In genomic region chr13:32824061-32824460, GRCh38 we compare ENCODE assay signal across 1 cellular context.
TF ChIP-seq lines count a peak whose summit lies in the region.

No MANE protein-coding gene starts in this region.

TF ChIP-seq in K562, 482 proteins besides CTCF, POLR2A, EP300 and RAD21:
- no peak for TF ChIP-seq ARID3A (IDR thresholded peaks at IDR 0.05; ENCODE audit: borderline replicate concordance, low read depth, low read length)
- no peak for TF ChIP-seq ETV5 (CRISPR knock-in tag; IDR thresholded peaks at IDR 0.05; ENCODE audit: low read depth)
- TF ChIP-seq DMBX1 (CRISPR knock-in tag; IDR thresholded peaks at IDR 0.05; ENCODE audit: borderline replicate concordance) = no peak
- TF ChIP-seq, protein P1, sequence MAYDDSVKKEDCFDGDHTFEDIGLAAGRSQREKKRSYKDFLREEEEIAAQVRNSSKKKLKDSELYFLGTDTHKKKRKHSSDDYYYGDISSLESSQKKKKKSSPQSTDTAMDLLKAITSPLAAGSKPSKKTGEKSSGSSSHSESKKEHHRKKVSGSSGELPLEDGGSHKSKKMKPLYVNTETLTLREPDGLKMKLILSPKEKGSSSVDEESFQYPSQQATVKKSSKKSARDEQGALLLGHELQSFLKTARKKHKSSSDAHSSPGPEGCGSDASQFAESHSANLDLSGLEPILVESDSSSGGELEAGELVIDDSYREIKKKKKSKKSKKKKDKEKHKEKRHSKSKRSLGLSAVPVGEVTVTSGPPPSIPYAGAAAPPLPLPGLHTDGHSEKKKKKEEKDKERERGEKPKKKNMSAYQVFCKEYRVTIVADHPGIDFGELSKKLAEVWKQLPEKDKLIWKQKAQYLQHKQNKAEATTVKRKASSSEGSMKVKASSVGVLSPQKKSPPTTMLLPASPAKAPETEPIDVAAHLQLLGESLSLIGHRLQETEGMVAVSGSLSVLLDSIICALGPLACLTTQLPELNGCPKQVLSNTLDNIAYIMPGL (CRISPR knock-in tag; IDR thresholded peaks at IDR 0.05) = no peak
- TF ChIP-seq, protein P2, sequence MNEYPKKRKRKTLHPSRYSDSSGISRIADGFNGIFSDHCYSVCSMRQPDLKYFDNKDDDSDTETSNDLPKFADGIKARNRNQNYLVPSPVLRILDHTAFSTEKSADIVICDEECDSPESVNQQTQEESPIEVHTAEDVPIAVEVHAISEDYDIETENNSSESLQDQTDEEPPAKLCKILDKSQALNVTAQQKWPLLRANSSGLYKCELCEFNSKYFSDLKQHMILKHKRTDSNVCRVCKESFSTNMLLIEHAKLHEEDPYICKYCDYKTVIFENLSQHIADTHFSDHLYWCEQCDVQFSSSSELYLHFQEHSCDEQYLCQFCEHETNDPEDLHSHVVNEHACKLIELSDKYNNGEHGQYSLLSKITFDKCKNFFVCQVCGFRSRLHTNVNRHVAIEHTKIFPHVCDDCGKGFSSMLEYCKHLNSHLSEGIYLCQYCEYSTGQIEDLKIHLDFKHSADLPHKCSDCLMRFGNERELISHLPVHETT (CRISPR knock-in tag; conservative IDR thresholded peaks at IDR 0.05 in 1 of 2, IDR thresholded peaks at IDR 0.05 in 1 of 2) = no peak
- no peak for TF ChIP-seq POLR2AphosphoS5 (IDR thresholded peaks at IDR 0.05; ENCODE audit: control insufficient read depth, insufficient read depth, low read depth, low read length)
- no peak for TF ChIP-seq XRCC4 (IDR thresholded peaks at IDR 0.05; ENCODE audit: extremely low read depth, insufficient read depth, insufficient read length)
- no peak for TF ChIP-seq ZNF146 (CRISPR knock-in tag; IDR thresholded peaks at IDR 0.05; ENCODE audit: unreplicated experiment)
- no peak for TF ChIP-seq POLR2G (IDR thresholded peaks at IDR 0.05; ENCODE audit: low read depth, low read length)
- no peak for TF ChIP-seq HDAC2 (IDR thresholded peaks at IDR 0.05)
- no peak for TF ChIP-seq MECOM (CRISPR knock-in tag; IDR thresholded peaks at IDR 0.05)
- TF ChIP-seq HMBOX1 (IDR thresholded peaks at IDR 0.05) = no peak
- no peak for TF ChIP-seq ZNF174 (CRISPR knock-in tag; IDR thresholded peaks at IDR 0.05)
